ENCODE assay signal across 1 cellular context in the genomic region with DNA sequence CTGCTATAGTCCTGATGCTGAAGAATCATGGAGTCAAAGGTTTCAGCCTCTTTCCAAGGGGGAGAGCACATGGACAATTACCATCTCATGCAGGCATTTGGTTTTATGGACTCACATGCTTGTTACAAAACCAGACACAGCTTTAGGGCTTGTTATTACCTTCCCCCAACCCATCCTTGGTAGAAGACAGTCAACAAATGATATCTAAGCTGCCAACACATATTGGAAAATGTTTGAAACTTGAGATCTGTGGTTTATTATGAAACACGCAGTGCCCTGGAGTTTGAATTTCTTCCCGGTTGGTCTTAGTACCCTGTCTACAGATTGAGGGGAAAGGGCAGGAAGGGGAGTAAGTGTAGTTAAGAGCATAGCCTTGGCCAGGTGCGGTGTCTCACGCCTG.
A peak's percentile ranks its signal among the peaks of the same experiment; 100 is the strongest.
TF ChIP-seq lines count a peak whose summit lies in the region.

No MANE protein-coding gene starts in this region.

TF ChIP-seq in HEK293, 187 proteins besides CTCF, POLR2A, EP300 and RAD21 (continued from another document):
- TF ChIP-seq ZNF639 (tag by site-specific recombination; IDR thresholded peaks at IDR 0.05) (no peak), ZNF404 (tag by site-specific recombination; IDR thresholded peaks at IDR 0.05) (no peak), ZNF660 (tag by site-specific recombination; IDR thresholded peaks at IDR 0.05) (no peak), ZNF391 (tag by site-specific recombination; IDR thresholded peaks at IDR 0.05; ENCODE audit: borderline replicate concordance, low read depth) (no peak), KLF8 (tag by site-specific recombination; IDR thresholded peaks at IDR 0.05) (0 out of 2 replicates have a peak, but pooled peaks have one; percentile 12), GLIS1 (tag by site-specific recombination; IDR thresholded peaks at IDR 0.05) (peak; percentile 32), ZNF768 (tag by site-specific recombination; IDR thresholded peaks at IDR 0.05) (no peak), KLF7 (tag by site-specific recombination; IDR thresholded peaks at IDR 0.05; ENCODE audit: borderline replicate concordance) (0 out of 2 replicates have a peak, but pooled peaks have one; percentile 26), BCL11A (tag by site-specific recombination; IDR thresholded peaks at IDR 0.05; ENCODE audit: low read depth) (no peak), ZNF701 (tag by site-specific recombination; IDR thresholded peaks at IDR 0.05) (no peak), ZNF561 (tag by site-specific recombination; IDR thresholded peaks at IDR 0.05; ENCODE audit: borderline replicate concordance) (no peak), ZNF585B (tag by site-specific recombination; IDR thresholded peaks at IDR 0.05) (no peak), ZBTB8A (tag by site-specific recombination; IDR thresholded peaks at IDR 0.05) (no peak), SETDB1 (IDR thresholded peaks at IDR 0.05; ENCODE audit: insufficient read length, low read length) (no peak), ZBTB17 (tag by site-specific recombination; IDR thresholded peaks at IDR 0.05) (no peak), ZNF157 (tag by site-specific recombination; IDR thresholded peaks at IDR 0.05) (no peak), KLF16 (tag by site-specific recombination; IDR thresholded peaks at IDR 0.05) (no peak), ZNF335 (tag by site-specific recombination; conservative IDR thresholded peaks at IDR 0.05) (0 out of 2 replicates have a peak, but pooled peaks have one; percentile 31), ZNF704 (tag by site-specific recombination; IDR thresholded peaks at IDR 0.05) (no peak), ZNF311 (tag by site-specific recombination; IDR thresholded peaks at IDR 0.05; ENCODE audit: borderline replicate concordance) (no peak)
- TF ChIP-seq, protein P1, sequence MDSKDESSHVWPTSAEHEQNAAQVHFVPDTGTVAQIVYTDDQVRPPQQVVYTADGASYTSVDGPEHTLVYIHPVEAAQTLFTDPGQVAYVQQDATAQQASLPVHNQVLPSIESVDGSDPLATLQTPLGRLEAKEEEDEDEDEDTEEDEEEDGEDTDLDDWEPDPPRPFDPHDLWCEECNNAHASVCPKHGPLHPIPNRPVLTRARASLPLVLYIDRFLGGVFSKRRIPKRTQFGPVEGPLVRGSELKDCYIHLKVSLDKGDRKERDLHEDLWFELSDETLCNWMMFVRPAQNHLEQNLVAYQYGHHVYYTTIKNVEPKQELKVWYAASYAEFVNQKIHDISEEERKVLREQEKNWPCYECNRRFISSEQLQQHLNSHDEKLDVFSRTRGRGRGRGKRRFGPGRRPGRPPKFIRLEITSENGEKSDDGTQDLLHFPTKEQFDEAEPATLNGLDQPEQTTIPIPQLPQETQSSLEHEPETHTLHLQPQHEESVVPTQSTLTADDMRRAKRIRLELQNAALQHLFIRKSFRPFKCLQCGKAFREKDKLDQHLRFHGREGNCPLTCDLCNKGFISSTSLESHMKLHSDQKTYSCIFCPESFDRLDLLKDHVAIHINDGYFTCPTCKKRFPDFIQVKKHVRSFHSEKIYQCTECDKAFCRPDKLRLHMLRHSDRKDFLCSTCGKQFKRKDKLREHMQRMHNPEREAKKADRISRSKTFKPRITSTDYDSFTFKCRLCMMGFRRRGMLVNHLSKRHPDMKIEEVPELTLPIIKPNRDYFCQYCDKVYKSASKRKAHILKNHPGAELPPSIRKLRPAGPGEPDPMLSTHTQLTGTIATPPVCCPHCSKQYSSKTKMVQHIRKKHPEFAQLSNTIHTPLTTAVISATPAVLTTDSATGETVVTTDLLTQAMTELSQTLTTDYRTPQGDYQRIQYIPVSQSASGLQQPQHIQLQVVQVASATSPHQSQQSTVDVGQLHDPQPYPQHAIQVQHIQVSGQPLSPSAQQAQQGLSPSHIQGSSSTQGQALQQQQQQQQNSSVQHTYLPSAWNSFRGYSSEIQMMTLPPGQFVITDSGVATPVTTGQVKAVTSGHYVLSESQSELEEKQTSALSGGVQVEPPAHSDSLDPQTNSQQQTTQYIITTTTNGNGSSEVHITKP (tag by site-specific recombination; IDR thresholded peaks at IDR 0.05): peak; percentile 28; the same call in 1 of the 2 replicates
- TF ChIP-seq, protein P2, sequence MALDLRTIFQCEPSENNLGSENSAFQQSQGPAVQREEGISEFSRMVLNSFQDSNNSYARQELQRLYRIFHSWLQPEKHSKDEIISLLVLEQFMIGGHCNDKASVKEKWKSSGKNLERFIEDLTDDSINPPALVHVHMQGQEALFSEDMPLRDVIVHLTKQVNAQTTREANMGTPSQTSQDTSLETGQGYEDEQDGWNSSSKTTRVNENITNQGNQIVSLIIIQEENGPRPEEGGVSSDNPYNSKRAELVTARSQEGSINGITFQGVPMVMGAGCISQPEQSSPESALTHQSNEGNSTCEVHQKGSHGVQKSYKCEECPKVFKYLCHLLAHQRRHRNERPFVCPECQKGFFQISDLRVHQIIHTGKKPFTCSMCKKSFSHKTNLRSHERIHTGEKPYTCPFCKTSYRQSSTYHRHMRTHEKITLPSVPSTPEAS (tag by site-specific recombination; IDR thresholded peaks at IDR 0.05): no peak
- TF ChIP-seq, protein P3, sequence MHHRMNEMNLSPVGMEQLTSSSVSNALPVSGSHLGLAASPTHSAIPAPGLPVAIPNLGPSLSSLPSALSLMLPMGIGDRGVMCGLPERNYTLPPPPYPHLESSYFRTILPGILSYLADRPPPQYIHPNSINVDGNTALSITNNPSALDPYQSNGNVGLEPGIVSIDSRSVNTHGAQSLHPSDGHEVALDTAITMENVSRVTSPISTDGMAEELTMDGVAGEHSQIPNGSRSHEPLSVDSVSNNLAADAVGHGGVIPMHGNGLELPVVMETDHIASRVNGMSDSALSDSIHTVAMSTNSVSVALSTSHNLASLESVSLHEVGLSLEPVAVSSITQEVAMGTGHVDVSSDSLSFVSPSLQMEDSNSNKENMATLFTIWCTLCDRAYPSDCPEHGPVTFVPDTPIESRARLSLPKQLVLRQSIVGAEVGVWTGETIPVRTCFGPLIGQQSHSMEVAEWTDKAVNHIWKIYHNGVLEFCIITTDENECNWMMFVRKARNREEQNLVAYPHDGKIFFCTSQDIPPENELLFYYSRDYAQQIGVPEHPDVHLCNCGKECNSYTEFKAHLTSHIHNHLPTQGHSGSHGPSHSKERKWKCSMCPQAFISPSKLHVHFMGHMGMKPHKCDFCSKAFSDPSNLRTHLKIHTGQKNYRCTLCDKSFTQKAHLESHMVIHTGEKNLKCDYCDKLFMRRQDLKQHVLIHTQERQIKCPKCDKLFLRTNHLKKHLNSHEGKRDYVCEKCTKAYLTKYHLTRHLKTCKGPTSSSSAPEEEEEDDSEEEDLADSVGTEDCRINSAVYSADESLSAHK (tag by site-specific recombination; IDR thresholded peaks at IDR 0.05): no peak
